Comparison of ENCODE assay signal across 8 cellular contexts in genomic region chr1:212607206-212607923, GRCh38. TPM values are rescaled to one million over a fixed set of nuclear protein-coding genes. Genes with fewer than 3 reads are reported as not detected.
DNase-seq lines count a peak whose midpoint lies in the region; ATAC-seq, FAIRE-seq and TF ChIP-seq lines count a peak whose summit lies in the region.

No MANE protein-coding gene starts in this region.

- H3K4me3 ChIP-seq in gastroesophageal sphincter (peak overlapping the region; percentile 42 to 86), pancreas (peak overlapping the region; percentile 38 to 78 (median 62))

- H3K9me3 ChIP-seq in gastroesophageal sphincter (no peaks in the 10 kb centered on the region), pancreas (no peaks in the 10 kb centered on the region)

- TF ChIP-seq POLR2A in gastroesophageal sphincter (IDR thresholded peaks at IDR 0.05) = peak in 1 of 2 donors; percentile 1

- no peak for TF ChIP-seq EP300 in gastroesophageal sphincter (IDR thresholded peaks at IDR 0.05)

- TF ChIP-seq CTCF in gastroesophageal sphincter (IDR thresholded peaks at IDR 0.05) (no peak), pancreas (IDR thresholded peaks at IDR 0.05) (no peak)

- H3K27me3 ChIP-seq in gastroesophageal sphincter (peaks cover 37% of the 10 kb centered on the region), pancreas (no peaks in the 10 kb centered on the region)

- WGBS in gastroesophageal sphincter (ENCODE audit: low coverage in 1 of 2), 2 donors = 1 to 2% methylated on average over 11 to 15 of the region's 34 CpGs
- WGBS in pancreas, 2 donors = 0 to 2% methylated on average over 34 of the region's 34 CpGs

- no peak for FAIRE-seq in pancreas (lab: Jason Lieb, UNC)

- intact Hi-C loops in pancreas (cut with DNase I) = no loop called here

- H3K4me1 ChIP-seq in gastroesophageal sphincter (peaks cover 0 to 50% (median 11%) of the 10 kb centered on the region in 3 donors), pancreas (peaks cover 0 to 18% (median 15%) of the 10 kb centered on the region in 3 donors)

- ATAC-seq in HG02840 (IDR thresholded peaks at IDR 0.05; ENCODE audit: low FRiP score, unreplicated experiment) = peak; percentile 9
- ATAC-seq in gastroesophageal sphincter = no peak
- peak; percentile 24 to 28 (median 26) for ATAC-seq in pancreas
- no peak for ATAC-seq in HG03159 (IDR thresholded peaks at IDR 0.05; ENCODE audit: unreplicated experiment)

- DNase-seq in DMS53 (lab: John Stamatoyannopoulos, UW) (peak; percentile 90), pancreas (peak; percentile 71 to 84 (median 80)), NCI-H1694 treated with DMSO at 0.1 percent for 48 hours (lab: John Stamatoyannopoulos, UW) (no peak)
- DNase-seq in activated CD8-positive, alpha-beta memory T cell treated with anti-CD3 and anti-CD28 coated beads, Interleukin-2, amount 50 U/mL, for 48 hours = peak; percentile 65
- DNase-seq in stimulated activated CD4-positive, alpha-beta T cell treated with anti-CD3 and anti-CD28 coated beads, Interleukin-2, amount 100 ng/mL, for 24 hours = no peak

- H3K27ac ChIP-seq in gastroesophageal sphincter (peak overlapping the region in 3 of 4 donors; percentile 97 to 99 (median 98)), pancreas (peak overlapping the region; percentile 87 to 96 (median 92))

- H3K36me3 ChIP-seq in gastroesophageal sphincter = no peaks in the 10 kb centered on the region
- H3K36me3 ChIP-seq in pancreas = no peaks in the 10 kb centered on the region

RNA-seq across cellular contexts. Expression of gene ATF3, which starts 1.2 kb away (rescaled TPM):
- total RNA-seq in gastroesophageal sphincter (10 to 100 TPM in 2 of 4 donors, 1 to 10 TPM in 2; 4.0 to 17.2 (median 9.4) TPM), pancreas (10 to 100 TPM in 5 of 6 donors, 1 to 10 TPM in 1; 8.3 to 28.8 (median 17.3) TPM)
- 10 to 100 TPM; 22.8 to 25.6 TPM for polyA plus RNA-seq in pancreas

Comparison
In these comparisons a context has a peak if more than half of its experiments do, and no peak if none do; other contexts are left out.
1. DNase-seq: peak in DMS53 (single experiment), activated CD8-positive, alpha-beta memory T cell treated with anti-CD3 and anti-CD28 coated beads, Interleukin-2, amount 50 U/mL, for 48 hours (single experiment) and pancreas (6 of 6); none in NCI-H1694 treated with DMSO at 0.1 percent for 48 hours (single experiment) and stimulated activated CD4-positive, alpha-beta T cell treated with anti-CD3 and anti-CD28 coated beads, Interleukin-2, amount 100 ng/mL, for 24 hours (0 of 2).
2. ATAC-seq: peak in HG02840 (single experiment) and pancreas (4 of 4); none in gastroesophageal sphincter (single experiment) and HG03159 (single experiment).